7 cellular contexts compared by ENCODE assay signal in genomic region chr17:34171245-34171818, GRCh38.
A peak's percentile ranks its signal among the peaks of the same experiment; 100 is the strongest.
DNase-seq lines count a peak whose midpoint lies in the region; ATAC-seq and TF ChIP-seq lines count a peak whose summit lies in the region.

No MANE protein-coding gene starts in this region.

- CTCF ChIA-PET in mammary epithelial cell (lab: Charles Lee; ENCODE audit: low non-redundant PET), result interaction anchor here (0.5 kb wide), 1 partner anchor 78 kb away, joined by 3 read pairs; no protein-coding TSS in a partner anchor

- no peak overlapping the region for H2AFZ ChIP-seq in mammary epithelial cell (ENCODE audit: low read depth, low read length)

- H3K9ac ChIP-seq in mammary epithelial cell (ENCODE audit: insufficient read depth, low read length), result no peak overlapping the region

- in situ Hi-C loops in mammary epithelial cell (cut with MboI; ENCODE audit: low sequenced_read_pairs in 2 of 2), result no loop called here

- H3K4me3 ChIP-seq in GM12865 (ENCODE audit: low read depth, low read length), result no peak overlapping the region
- H3K4me3 ChIP-seq in mammary epithelial cell (replicated peaks in 1 of 3; ENCODE audit: insufficient read depth in 1 of 3, low read depth in 2 of 3, low read length in 3 of 3), result no peak overlapping the region

- ATAC-seq in GM19324 (IDR thresholded peaks at IDR 0.05; ENCODE audit: low FRiP score, unreplicated experiment), result no peak

- intact Hi-C loops in mammary epithelial cell (cut with micrococcal nuclease), result no loop called here

- peak; percentile 65 for DNase-seq in GM12865 (ENCODE audit: low read depth)
- DNase-seq in M059J (ENCODE audit: low read depth), result peak; percentile 60
- peak; percentile 56 for DNase-seq in UCSD-AML1 (lab: John Stamatoyannopoulos, UW; ENCODE audit: unreplicated experiment)
- DNase-seq in mammary epithelial cell, result peak; percentile 19
- DNase-seq in left kidney (ENCODE audit: low read depth, low spot score), result peak; percentile 76
- peak; percentile 7 for DNase-seq in stimulated activated CD8-positive, alpha-beta memory T cell treated with anti-CD3 and anti-CD28 coated beads, Interleukin-12 subunit alpha, Interleukin-12 subunit beta, amount 100 ng/mL, for 4 hours (ENCODE audit: low read depth)

- dilution Hi-C loops in mammary epithelial cell (cut with HindIII; ENCODE audit: low sequenced_read_pairs), result loop anchor here (10.0 kb wide), 1 partner anchor 757 kb away; no protein-coding TSS in a partner anchor

- TF ChIP-seq CTCF in GM12865 (IDR thresholded peaks at IDR 0.05; ENCODE audit: insufficient read depth, low read depth, low read length, missing control alignments) (peak; percentile 87), mammary epithelial cell (conservative IDR thresholded peaks at IDR 0.05 in 1 of 2, IDR thresholded peaks at IDR 0.05 in 1 of 2; ENCODE audit: extremely low read depth in 1 of 2, insufficient read depth in 1 of 2, low read depth in 1 of 2, low read length in 2 of 2) (peak; percentile 70 to 75)

- no peaks in the 10 kb centered on the region for H3K79me2 ChIP-seq in mammary epithelial cell (ENCODE audit: insufficient read depth, low read length)

- no peaks in the 10 kb centered on the region for H3K36me3 ChIP-seq in mammary epithelial cell (ENCODE audit: insufficient read depth, low read length)

- no TSS peak for BruUV-seq in mammary epithelial cell (replicated peaks; lab: Mats Ljungman, UMichigan)

- H3K27ac ChIP-seq in mammary epithelial cell (ENCODE audit: insufficient read depth, low read depth, low read length), result no peak overlapping the region

- WGBS in mammary epithelial cell (ENCODE audit: low coverage, missing lambda C conversion rate), result 61% methylated on average over 9 of the region's 9 CpGs

- H3K4me1 ChIP-seq in mammary epithelial cell (ENCODE audit: insufficient read depth, low read length), result no peaks in the 10 kb centered on the region

- no peaks in the 10 kb centered on the region for H4K20me1 ChIP-seq in mammary epithelial cell (ENCODE audit: insufficient read depth, low read length)

- no peak overlapping the region for H3K4me2 ChIP-seq in mammary epithelial cell (ENCODE audit: insufficient read depth, low read depth, low read length)

- H3K27me3 ChIP-seq in mammary epithelial cell (ENCODE audit: insufficient read depth, low read length), result no peaks in the 10 kb centered on the region

- H3K9me3 ChIP-seq in mammary epithelial cell (replicated peaks; ENCODE audit: insufficient read depth, low read length), result no peaks in the 10 kb centered on the region

Comparison
In these comparisons a context has a peak if more than half of its experiments do, and no peak if none do; other contexts are left out.
1. DNase-seq: peak in every context shown above with its lines; median percentile 76 in left kidney; 65 in GM12865; 60 in M059J; 56 in UCSD-AML1; 19 in mammary epithelial cell; 7 in stimulated activated CD8-positive, alpha-beta memory T cell treated with anti-CD3 and anti-CD28 coated beads, Interleukin-12 subunit alpha, Interleukin-12 subunit beta, amount 100 ng/mL, for 4 hours.